In the genomic region with DNA sequence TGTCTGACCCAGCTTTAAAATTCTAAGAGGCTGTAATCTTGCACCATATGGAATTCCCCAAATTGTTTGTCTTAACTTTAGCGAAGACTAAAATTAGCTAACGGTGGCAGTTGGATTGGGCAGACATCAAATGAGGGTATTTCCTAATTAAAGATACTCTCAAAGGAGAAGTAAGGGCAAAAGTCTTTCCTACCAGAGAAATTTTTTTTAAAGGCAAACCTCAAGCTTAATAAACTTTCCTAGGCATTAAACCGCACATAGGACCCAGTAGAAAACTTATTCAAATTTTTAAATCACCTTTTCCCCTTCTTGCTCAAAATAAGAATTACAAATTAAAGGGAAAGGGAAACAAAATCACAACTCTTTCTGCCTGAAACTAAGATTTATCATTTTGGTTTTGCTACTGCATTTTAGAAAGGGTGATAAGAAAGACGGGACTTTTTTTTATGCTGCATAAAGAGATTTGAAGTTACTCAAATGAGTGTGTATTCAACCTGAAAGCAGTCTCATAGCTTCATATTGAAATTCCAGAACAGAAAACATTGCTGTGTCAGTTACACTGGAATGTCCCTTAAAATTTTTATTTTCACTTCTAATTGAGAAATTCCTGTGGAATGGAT, we compare ENCODE assay signal across 10 cellular contexts.
A peak's percentile ranks its signal among the peaks of the same experiment; 100 is the strongest.
DNase-seq lines count a peak whose midpoint lies in the region; ATAC-seq and TF ChIP-seq lines count a peak whose summit lies in the region.
"Had no signal": no experiment of that assay in that cellular context is flagged by ENCODE, and none has a peak within 500 bp of the region (broad histone marks: within the 10 kb centered on the region; RNA-seq: fewer than 3 reads in every experiment).

No MANE protein-coding gene starts in this region.

- ATAC-seq in GM19397 (IDR thresholded peaks at IDR 0.05; ENCODE audit: unreplicated experiment) (peak; percentile 34), HG03108 (IDR thresholded peaks at IDR 0.05; ENCODE audit: unreplicated experiment) (peak; percentile 42), activated B cell treated with CpG ODN at 0.5 μM for 24 hours (ENCODE audit: low read depth) (peak; percentile 45)

- peaks cover 3% of the 10 kb centered on the region for H3K9me3 Mint-ChIP-seq in activated B cell treated with CpG ODN at 0.5 μM for 24 hours

- POLR2A ChIA-PET in activated B cell treated with CpG ODN at 0.5 μM for 24 hours (lab: Charles Lee) = interaction anchor here (0.6 to 2.1 kb wide), 9 partner anchors 11 to 209 kb away, joined by 3 to 9 read pairs (median 4); a partner anchor contains a TSS

- H3K36me3 ChIP-seq in GM06990 (ENCODE audit: control insufficient read depth, insufficient read depth, low read length) = no peaks in the 10 kb centered on the region

- no peak overlapping the region for H3K4me3 ChIP-seq in GM06990 (replicated peaks; ENCODE audit: low read depth, low read length)

- intact Hi-C loops in activated B cell treated with CpG ODN at 0.5 μM for 24 hours (cut with micrococcal nuclease) = loop anchor here (1.0 to 2.0 kb wide), 6 partner anchors 12 to 457 kb away; a partner anchor contains a TSS

- peak overlapping the region; percentile 75 for H3K4me3 Mint-ChIP-seq in activated B cell treated with CpG ODN at 0.5 μM for 24 hours

- H3K27ac Mint-ChIP-seq in activated B cell treated with CpG ODN at 0.5 μM for 24 hours = peak overlapping the region; percentile 74

- no peaks in the 10 kb centered on the region for H3K27me3 ChIP-seq in GM06990 (replicated peaks; ENCODE audit: control insufficient read depth, insufficient read depth, low read length)

- CTCF ChIA-PET in activated B cell treated with CpG ODN at 0.5 μM for 24 hours (lab: Charles Lee) = interaction anchor here (1.1 to 1.3 kb wide), 3 partner anchors 11 to 190 kb away, joined by 3 to 4 read pairs (median 4); no protein-coding TSS in a partner anchor

- H3K27me3 Mint-ChIP-seq in activated B cell treated with CpG ODN at 0.5 μM for 24 hours = no peaks in the 10 kb centered on the region

- DNase-seq in GM06990 (ENCODE audit: extremely low read depth, insufficient read length) (peak; percentile 63), activated B cell treated with CpG ODN at 0.5 μM for 24 hours (no peak), cerebellum (ENCODE audit: low spot score) (no peak), NCI-H1436 treated with DMSO at 0.1 percent for 48 hours (lab: John Stamatoyannopoulos, UW) (no peak), NCI-H510A (lab: John Stamatoyannopoulos, UW) (no peak), globus pallidus (ENCODE audit: low spot score) (no peak)
- DNase-seq: DMS153, NCI-H446 had no signal

- TF ChIP-seq CTCF in GM06990 (IDR thresholded peaks at IDR 0.05; ENCODE audit: insufficient read depth, low read length, poor library complexity, severe bottlenecking) (no peak), activated B cell treated with CpG ODN at 0.5 μM for 24 hours (IDR thresholded peaks at IDR 0.05) (no peak)

- no peaks in the 10 kb centered on the region for H3K36me3 Mint-ChIP-seq in activated B cell treated with CpG ODN at 0.5 μM for 24 hours (ENCODE audit: low read depth)

- H3K4me1 Mint-ChIP-seq in activated B cell treated with CpG ODN at 0.5 μM for 24 hours = peaks cover 75% of the 10 kb centered on the region
